Comparison of ENCODE assay signal across 25 cellular contexts in the genomic region with DNA sequence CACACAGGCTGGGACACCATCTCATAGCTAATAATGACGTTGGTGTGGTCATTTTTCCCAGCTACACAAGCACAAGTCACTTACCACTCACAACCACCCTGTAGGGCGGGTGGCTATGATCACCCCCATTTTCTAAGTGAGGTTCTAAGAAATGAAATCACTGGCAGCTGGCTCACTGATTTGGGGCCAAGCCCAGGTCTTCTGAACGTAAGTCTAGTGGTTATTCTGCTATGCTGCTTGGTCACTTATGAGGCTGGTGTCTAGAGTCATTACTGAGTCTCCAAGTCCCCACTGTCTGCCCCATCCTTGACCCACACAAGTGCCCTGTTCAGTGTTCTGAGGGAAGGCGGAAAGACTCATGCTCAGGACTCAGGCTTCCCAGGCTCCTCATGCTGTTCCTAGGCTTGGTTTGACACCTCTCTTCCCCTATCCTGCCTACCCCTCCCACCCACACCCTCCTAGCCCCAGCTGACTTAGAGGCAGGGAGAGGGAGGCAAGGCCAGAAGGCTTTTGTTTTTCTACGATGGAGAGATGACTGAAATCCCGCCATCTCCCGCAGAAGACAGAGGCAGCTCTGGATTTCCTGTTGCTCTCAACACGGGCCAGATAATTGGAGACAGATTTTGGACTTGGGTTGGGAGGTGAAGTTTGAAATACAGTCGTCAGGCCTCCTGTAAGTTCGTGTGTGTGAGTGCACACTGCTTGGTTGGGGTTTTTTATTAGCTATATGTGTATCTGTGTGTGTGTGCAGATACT. TPM values are rescaled to one million over a fixed set of nuclear protein-coding genes. Genes with fewer than 3 reads are reported as not detected.
DNase-seq lines count a peak whose midpoint lies in the region; ATAC-seq and TF ChIP-seq lines count a peak whose summit lies in the region.
"Had no signal": no experiment of that assay in that cellular context is flagged by ENCODE, and none has a peak within 500 bp of the region (broad histone marks: within the 10 kb centered on the region; RNA-seq: fewer than 3 reads in every experiment).

No MANE protein-coding gene starts in this region.

- no peak for ATAC-seq in T-helper 17 cell
- ATAC-seq in CD8-positive, alpha-beta T cell: no peak
- ATAC-seq: activated T-cell treated with anti-CD3 and anti-CD28 coated beads, Interleukin-2, amount 50 U/mL, for 4 hours; GM23338; left lobe of liver; naive thymus-derived CD4-positive, alpha-beta T cell had no signal

- no peaks in the 10 kb centered on the region for H3K79me2 ChIP-seq in hepatocyte

- WGBS in hepatocyte (ENCODE audit: low lambda C conversion rate, missing lambda C conversion rate): 57% methylated on average over 10 of the region's 10 CpGs

- H3K4me1 Mint-ChIP-seq in T-helper 17 cell: no peaks in the 10 kb centered on the region
- no peaks in the 10 kb centered on the region for H3K4me1 Mint-ChIP-seq in CD8-positive, alpha-beta T cell (ENCODE audit: low read depth)
- H3K4me1 Mint-ChIP-seq: naive thymus-derived CD4-positive, alpha-beta T cell had no signal

- POLR2A ChIA-PET in CD8-positive, alpha-beta T cell (lab: Charles Lee): no interaction called here

- peak; percentile 48 for DNase-seq in AG08395 (ENCODE audit: low spot score)
- DNase-seq in HFF-Myc (ENCODE audit: extremely low read depth, low read depth): peak; percentile 59
- DNase-seq in adipocyte (ENCODE audit: low read depth): peak; percentile 68
- DNase-seq in hepatocyte (ENCODE audit: low spot score): no peak
- no peak for DNase-seq in activated CD4-positive, CD25-positive, alpha-beta regulatory T cell treated with anti-CD3 and anti-CD28 coated beads, Interleukin-2, amount 50 U/mL, for 72 hours
- DNase-seq in T-helper 17 cell: no peak
- no peak for DNase-seq in activated naive CD4-positive, alpha-beta T cell (lab: John Stamatoyannopoulos, UW)
- no peak for DNase-seq in CD8-positive, alpha-beta T cell
- DNase-seq: activated CD4-positive, alpha-beta T cell treated with anti-CD3 and anti-CD28 coated beads for 48 hours; activated naive CD4-positive, alpha-beta T cell treated with anti-CD3 and anti-CD28 coated beads for 36 hours; activated T-cell treated with anti-CD3 and anti-CD28 coated beads, Interleukin-2, amount 50 U/mL, for 4 hours; C1 segment of cervical spinal cord; caudate nucleus; dermis blood vessel endothelial cell; EL; naive thymus-derived CD4-positive, alpha-beta T cell; NCI-H187; NCI-H524 treated with DMSO at 0.1 percent for 48 hours; nucleus accumbens; Peyer's patch; small intestine; stimulated activated CD4-positive, alpha-beta T cell treated with anti-CD3 and anti-CD28 coated beads, Interleukin-2, amount 100 ng/mL, for 24 hours had no signal

- H3K4me3 ChIP-seq in HFF-Myc (replicated peaks; ENCODE audit: low read depth, low read length) (no peak overlapping the region), adipocyte (ENCODE audit: low read length) (no peak overlapping the region), hepatocyte (no peak overlapping the region)
- H3K4me3 ChIP-seq in CD8-positive, alpha-beta T cell (ENCODE audit: low read depth, low read length): no peak overlapping the region
- H3K4me3 ChIP-seq: GM23338, Peyer's patch had no signal

- no peak overlapping the region for H3K27ac Mint-ChIP-seq in T-helper 17 cell
- no peak overlapping the region for H3K27ac Mint-ChIP-seq in CD8-positive, alpha-beta T cell
- H3K27ac Mint-ChIP-seq: activated naive CD4-positive, alpha-beta T cell treated with anti-CD3 and anti-CD28 coated beads for 36 hours; GM23338; naive thymus-derived CD4-positive, alpha-beta T cell had no signal

- H3K27me3 ChIP-seq in adipocyte (replicated peaks; ENCODE audit: control insufficient read depth, insufficient read depth, low read length) (peaks cover 5% of the 10 kb centered on the region), hepatocyte (no peaks in the 10 kb centered on the region)
- H3K27me3 ChIP-seq in CD8-positive, alpha-beta T cell (ENCODE audit: insufficient read depth, low read length): no peaks in the 10 kb centered on the region
- H3K27me3 ChIP-seq: Peyer's patch had no signal

- H3K27me3 Mint-ChIP-seq in T-helper 17 cell: peaks cover 20% of the 10 kb centered on the region
- H3K27me3 Mint-ChIP-seq in CD8-positive, alpha-beta T cell (ENCODE audit: low read depth): peaks cover 11% of the 10 kb centered on the region

- TF ChIP-seq CTCF in HFF-Myc (IDR thresholded peaks at IDR 0.05; ENCODE audit: low read depth, low read length, missing control alignments) (no peak), hepatocyte (IDR thresholded peaks at IDR 0.05; ENCODE audit: poor library complexity) (no peak)
- TF ChIP-seq CTCF in CD8-positive, alpha-beta T cell (IDR thresholded peaks at IDR 0.05): no peak

- CTCF ChIA-PET in CD8-positive, alpha-beta T cell (lab: Charles Lee): no interaction called here

- H3K36me3 ChIP-seq in adipocyte (ENCODE audit: control insufficient read depth, insufficient read depth, low read length, severe bottlenecking) (no peaks in the 10 kb centered on the region), hepatocyte (replicated peaks; ENCODE audit: insufficient read depth, low read depth) (no peaks in the 10 kb centered on the region)
- no peaks in the 10 kb centered on the region for H3K36me3 ChIP-seq in CD8-positive, alpha-beta T cell (ENCODE audit: insufficient read depth, low read length)
- H3K36me3 ChIP-seq: Peyer's patch had no signal

- no peak overlapping the region for H3K4me2 ChIP-seq in hepatocyte
- H3K4me2 ChIP-seq: GM23338 had no signal

- H3K4me1 ChIP-seq in adipocyte (ENCODE audit: control insufficient read depth, insufficient read depth, low read length): peaks cover 22% of the 10 kb centered on the region
- peaks cover 18% of the 10 kb centered on the region for H3K4me1 ChIP-seq in hepatocyte (ENCODE audit: insufficient read depth)
- H3K4me1 ChIP-seq in CD8-positive, alpha-beta T cell (ENCODE audit: insufficient read depth, low read length): no peaks in the 10 kb centered on the region
- H3K4me1 ChIP-seq: Peyer's patch had no signal

- no peak overlapping the region for H2AFZ ChIP-seq in hepatocyte
- H2AFZ ChIP-seq: GM23338 had no signal

- H3K9me2 ChIP-seq in hepatocyte (replicated peaks; ENCODE audit: insufficient read depth): no peaks in the 10 kb centered on the region

- peak overlapping the region; percentile 31 for H3K27ac ChIP-seq in hepatocyte
- H3K27ac ChIP-seq in CD8-positive, alpha-beta T cell (ENCODE audit: low read depth, low read length): no peak overlapping the region
- H3K27ac ChIP-seq: Peyer's patch had no signal

- no peaks in the 10 kb centered on the region for H3K9me3 Mint-ChIP-seq in CD8-positive, alpha-beta T cell
- H3K9me3 Mint-ChIP-seq: activated naive CD4-positive, alpha-beta T cell treated with anti-CD3 and anti-CD28 coated beads for 36 hours; activated T-cell treated with anti-CD3 and anti-CD28 coated beads, Interleukin-2, amount 50 U/mL, for 4 hours; GM23338; mesothelial cell of epicardium; naive thymus-derived CD4-positive, alpha-beta T cell had no signal

- H3K9me3 ChIP-seq in adipocyte (ENCODE audit: control insufficient read depth, low read length) (no peaks in the 10 kb centered on the region), hepatocyte (ENCODE audit: low read depth) (no peaks in the 10 kb centered on the region), T-helper 17 cell (ENCODE audit: control insufficient read depth, low read length, poor library complexity, severe bottlenecking) (no peaks in the 10 kb centered on the region)
- no peaks in the 10 kb centered on the region for H3K9me3 ChIP-seq in CD8-positive, alpha-beta T cell (ENCODE audit: low read length)
- H3K9me3 ChIP-seq: Peyer's patch had no signal

- intact Hi-C loops in CD8-positive, alpha-beta T cell (cut with DNase I, micrococcal nuclease): no loop called here

- H3K36me3 Mint-ChIP-seq in T-helper 17 cell (ENCODE audit: low read depth): no peaks in the 10 kb centered on the region
- no peaks in the 10 kb centered on the region for H3K36me3 Mint-ChIP-seq in CD8-positive, alpha-beta T cell
- H3K36me3 Mint-ChIP-seq: mesothelial cell of epicardium; naive thymus-derived CD4-positive, alpha-beta T cell had no signal

- no peak overlapping the region for H3K4me3 Mint-ChIP-seq in T-helper 17 cell
- H3K4me3 Mint-ChIP-seq in CD8-positive, alpha-beta T cell: no peak overlapping the region
- H3K4me3 Mint-ChIP-seq: activated naive CD4-positive, alpha-beta T cell treated with anti-CD3 and anti-CD28 coated beads for 36 hours; activated T-cell treated with anti-CD3 and anti-CD28 coated beads, Interleukin-2, amount 50 U/mL, for 4 hours; GM23338; mesothelial cell of epicardium; naive thymus-derived CD4-positive, alpha-beta T cell had no signal

- no peaks in the 10 kb centered on the region for H4K20me1 ChIP-seq in hepatocyte (ENCODE audit: insufficient read depth, poor library complexity, severe bottlenecking)

- no peak overlapping the region for H3K9ac ChIP-seq in adipocyte (ENCODE audit: low read length)

RNA-seq across cellular contexts. Expression of a gene that starts 32.2 kb away (rescaled TPM):
- total RNA-seq in hepatocyte: 19.9 and 22.9 TPM in 2 replicates
- 31.3 and 35.5 TPM in 2 replicates for polyA plus RNA-seq in hepatocyte
- total RNA-seq in T-helper 17 cell: under 1 TPM in 1 of 2 donors, not detected in 1; 0.22 TPM
- total RNA-seq in CD8-positive, alpha-beta T cell: not detected
- total RNA-seq: activated naive CD4-positive, alpha-beta T cell treated with anti-CD3 and anti-CD28 coated beads for 36 hours had no signal

Comparison
In these comparisons a context has a peak if more than half of its experiments do, and no peak if none do; other contexts are left out.
1. DNase-seq: peak in AG08395 (single experiment), HFF-Myc (single experiment) and adipocyte (single experiment); none in hepatocyte (single experiment), activated CD4-positive, CD25-positive, alpha-beta regulatory T cell treated with anti-CD3 and anti-CD28 coated beads, Interleukin-2, amount 50 U/mL, for 72 hours (single experiment), T-helper 17 cell (0 of 3), activated naive CD4-positive, alpha-beta T cell (0 of 4) and CD8-positive, alpha-beta T cell (0 of 7).
2. RNA of a gene that starts 32.2 kb away (total RNA-seq): 19.9 to 22.9 TPM in hepatocyte; 0.22 TPM in T-helper 17 cell and not detected in CD8-positive, alpha-beta T cell; every median in the first group is over 10 times any median in the second.